In the genomic region with DNA sequence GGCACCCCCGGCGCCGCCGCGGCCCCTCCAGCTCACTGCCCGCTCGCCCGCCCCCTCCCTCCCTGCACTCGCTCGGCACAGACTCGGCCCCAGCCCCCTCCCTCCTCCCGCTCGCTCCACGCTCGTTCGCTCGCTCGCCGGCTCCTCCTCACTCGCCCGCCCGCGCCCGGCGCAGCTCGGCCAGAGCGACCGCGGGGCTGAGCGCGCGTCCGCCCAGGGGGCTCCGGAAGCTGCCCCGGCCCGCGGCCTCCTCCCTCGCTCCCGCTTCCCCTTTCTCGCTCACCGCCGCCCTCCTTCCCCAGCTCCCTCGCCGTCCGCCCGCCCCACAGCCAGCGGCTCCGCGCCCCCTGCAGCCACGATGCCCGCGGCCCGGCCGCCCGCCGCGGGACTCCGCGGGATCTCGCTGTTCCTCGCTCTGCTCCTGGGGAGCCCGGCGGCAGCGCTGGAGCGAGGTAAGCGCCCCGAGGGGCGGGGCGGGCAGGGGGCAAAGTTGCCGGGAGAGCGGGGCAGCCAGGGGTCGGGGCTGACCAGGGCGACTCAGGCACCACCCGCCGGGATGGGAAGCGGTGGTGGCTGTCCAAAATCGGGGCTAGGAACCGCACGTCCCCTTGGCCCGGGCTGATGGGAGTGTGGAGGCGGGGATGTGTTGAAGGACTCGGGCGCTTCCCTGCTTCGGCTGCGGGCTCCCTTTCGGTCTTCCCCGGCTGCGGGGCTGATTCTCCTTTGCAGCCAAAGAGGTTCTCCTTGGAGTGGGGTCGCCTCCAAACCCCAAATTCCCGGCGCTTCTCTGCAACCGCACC, we compare ENCODE assay signal across 8 cellular contexts. TPM values are rescaled to one million over a fixed set of nuclear protein-coding genes. Genes with fewer than 3 reads are reported as not detected.
DNase-seq lines count a peak whose midpoint lies in the region; ATAC-seq lines count a peak whose summit lies in the region.

Gene SEZ6L, plus strand, starts transcription at position 151 of the 800 bp plus-strand sequence. Its CDS starts 208 bp downstream, at position 359.

- no peaks in the 10 kb centered on the region for H3K36me3 Mint-ChIP-seq in stimulated activated memory B cell treated with anti-CD40 and anti-IgM and Interleukin-4, amounts not matched to agents 10 μg/mL and 1 μg/mL and 100 μg/mL, for 72 hours

- H3K4me3 Mint-ChIP-seq in stimulated activated memory B cell treated with anti-CD40 and anti-IgM and Interleukin-4, amounts not matched to agents 10 μg/mL and 1 μg/mL and 100 μg/mL, for 72 hours, result peak within 1 kb of the TSS; percentile 57

- H3K27ac ChIP-seq in HUES6 (ENCODE audit: low read depth, low read length), result no peak within 1 kb of the TSS
- H3K27ac ChIP-seq in iPS-18a (ENCODE audit: low read length), result no peak within 1 kb of the TSS

- peaks cover 85% of the 10 kb centered on the region for H3K27me3 Mint-ChIP-seq in stimulated activated memory B cell treated with anti-CD40 and anti-IgM and Interleukin-4, amounts not matched to agents 10 μg/mL and 1 μg/mL and 100 μg/mL, for 72 hours

- peaks cover 17% of the 10 kb centered on the region for H3K4me1 ChIP-seq in HUES6 (ENCODE audit: control insufficient read depth, insufficient read depth, low read length)
- peaks cover 15% of the 10 kb centered on the region for H3K4me1 ChIP-seq in iPS-18a (ENCODE audit: control insufficient read depth, low read depth, low read length)

- peaks cover 16% of the 10 kb centered on the region for H3K4me1 Mint-ChIP-seq in stimulated activated memory B cell treated with anti-CD40 and anti-IgM and Interleukin-4, amounts not matched to agents 10 μg/mL and 1 μg/mL and 100 μg/mL, for 72 hours

- ATAC-seq in stimulated activated memory B cell treated with anti-CD40 and anti-IgM and Interleukin-4, amounts not matched to agents 10 μg/mL and 1 μg/mL and 100 μg/mL, for 72 hours, result peak; percentile 62
- ATAC-seq in HG02610 (IDR thresholded peaks at IDR 0.05; ENCODE audit: unreplicated experiment) (no peak), GM18868 (IDR thresholded peaks at IDR 0.05; ENCODE audit: unreplicated experiment) (no peak), GM19455 (IDR thresholded peaks at IDR 0.05; ENCODE audit: unreplicated experiment) (no peak)

- H3K9ac ChIP-seq in HUES6 (ENCODE audit: low read length), result no peak within 1 kb of the TSS
- H3K9ac ChIP-seq in iPS-18a (ENCODE audit: low read length), result no peak within 1 kb of the TSS

- no peak within 1 kb of the TSS for H3K27ac Mint-ChIP-seq in stimulated activated memory B cell treated with anti-CD40 and anti-IgM and Interleukin-4, amounts not matched to agents 10 μg/mL and 1 μg/mL and 100 μg/mL, for 72 hours

- H3K36me3 ChIP-seq in HUES6 (ENCODE audit: control insufficient read depth, insufficient read depth, low read length), result no peaks in the 10 kb centered on the region
- no peaks in the 10 kb centered on the region for H3K36me3 ChIP-seq in iPS-18a (ENCODE audit: control insufficient read depth, low read depth, low read length)

- H3K27me3 ChIP-seq in HUES6 (ENCODE audit: control insufficient read depth, insufficient read depth, low read length) (peaks cover 79% of the 10 kb centered on the region), iPS-18a (ENCODE audit: control insufficient read depth, insufficient read depth, low read length) (peaks cover 60% of the 10 kb centered on the region)

- H3K9me3 Mint-ChIP-seq in stimulated activated memory B cell treated with anti-CD40 and anti-IgM and Interleukin-4, amounts not matched to agents 10 μg/mL and 1 μg/mL and 100 μg/mL, for 72 hours, result peaks cover 2% of the 10 kb centered on the region

- H3K4me3 ChIP-seq in HUES6 (ENCODE audit: low read depth, low read length), result peak within 1 kb of the TSS; percentile 68
- peak within 1 kb of the TSS; percentile 60 for H3K4me3 ChIP-seq in iPS-18a (ENCODE audit: low read length)

- peak; percentile 27 for DNase-seq in SKM-1 treated with dmso at 0.1 percent for 144 hours (lab: John Stamatoyannopoulos, UW; ENCODE audit: unreplicated experiment)
- DNase-seq in SK-N-DZ (ENCODE audit: low spot score), result no peak

- no peaks in the 10 kb centered on the region for H3K9me3 ChIP-seq in HUES6 (ENCODE audit: control insufficient read depth, insufficient read depth, low read depth, low read length)
- H3K9me3 ChIP-seq in iPS-18a (ENCODE audit: control insufficient read depth, low read depth, low read length), result no peaks in the 10 kb centered on the region

RNA-seq across cellular contexts. Expression of gene SEZ6L, which starts in this region (rescaled TPM):
- polyA plus RNA-seq in SK-N-DZ (2014; cell fraction: cytosol; rRNA removed), result 2.4 and 3.0 TPM in 2 replicates
- 1.3 and 1.8 TPM in 2 replicates for polyA plus RNA-seq in SK-N-DZ (2014; cell fraction: nucleus; rRNA removed)
